8 cellular contexts compared by ENCODE assay signal in the genomic region with DNA sequence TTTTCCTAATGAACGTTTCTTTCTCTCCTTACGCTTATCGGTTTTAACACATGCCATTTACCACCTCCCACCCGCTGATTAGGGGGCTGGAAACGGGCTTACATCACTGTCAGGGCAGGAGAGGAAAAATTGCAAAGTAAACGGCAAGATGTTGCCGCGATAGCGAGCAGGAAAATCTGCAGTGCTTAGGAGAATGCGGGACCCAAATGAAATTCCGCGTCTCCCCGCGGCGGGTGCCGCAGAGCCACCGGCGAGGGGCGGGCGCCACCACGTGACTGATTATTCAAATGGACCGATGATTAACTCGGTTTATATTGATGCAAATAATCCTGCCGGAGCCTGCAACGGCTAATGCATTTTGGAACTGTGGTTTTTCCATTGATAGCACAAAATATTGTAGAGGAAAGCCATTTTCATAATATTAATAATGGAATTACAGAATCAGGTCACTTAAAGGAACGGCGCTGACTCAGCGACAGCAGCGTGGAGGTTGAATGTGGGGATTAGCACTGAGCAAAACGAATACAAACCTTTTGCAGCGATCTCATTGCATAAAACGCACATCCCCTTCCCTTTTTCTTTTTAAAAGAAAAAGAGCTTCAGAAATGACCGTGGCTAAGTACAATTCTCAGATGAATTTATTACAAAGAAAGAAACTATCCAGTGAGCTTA.
DNase-seq lines count a peak whose midpoint lies in the region; ATAC-seq and TF ChIP-seq lines count a peak whose summit lies in the region.

No MANE protein-coding gene starts in this region.

- H3K4me3 ChIP-seq in fibroblast of lung (replicated peaks in 1 of 4; ENCODE audit: control extremely low read depth in 1 of 4, insufficient read depth in 1 of 4, low read depth in 3 of 4, low read length in 4 of 4), result peak overlapping the region in 3 of 4 experiments; percentile 28 to 70 (median 36)
- H3K4me3 ChIP-seq in neuron (ENCODE audit: low read length), result peak overlapping the region; percentile 52

- CTCF ChIA-PET in activated CD8-positive, alpha-beta memory T cell treated with anti-CD3 and anti-CD28 coated beads, Interleukin-2, amount 10 ng/mL, durations not matched to agents 7 days and 5 days (lab: Charles Lee), result interaction anchor here (1.4 kb wide), 1 partner anchor 36 kb away, joined by 3 read pairs; no protein-coding TSS in a partner anchor
- CTCF ChIA-PET in T-cell (lab: Charles Lee), result no interaction called here

- H3K4me2 ChIP-seq in fibroblast of lung (ENCODE audit: extremely low read depth, insufficient read depth, low read length), result peak overlapping the region; percentile 85

- H3K9ac ChIP-seq in fibroblast of lung (ENCODE audit: insufficient read depth, low read length), result no peak overlapping the region

- ATAC-seq in activated CD8-positive, alpha-beta memory T cell treated with anti-CD3 and anti-CD28 coated beads, Interleukin-2, amount 10 ng/mL, durations not matched to agents 7 days and 5 days, result no peak
- ATAC-seq in T-cell (replicated peaks in 1 of 4) (no peak), HG02870 (IDR thresholded peaks at IDR 0.05; ENCODE audit: unreplicated experiment) (no peak)

- H2AFZ ChIP-seq in fibroblast of lung (ENCODE audit: low read length), result peak overlapping the region; percentile 26
- peak overlapping the region; percentile 87 for H2AFZ ChIP-seq in neuron (ENCODE audit: low read depth, low read length)

- H3K36me3 Mint-ChIP-seq in activated CD8-positive, alpha-beta memory T cell treated with anti-CD3 and anti-CD28 coated beads, Interleukin-2, amount 10 ng/mL, durations not matched to agents 7 days and 5 days, result no peaks in the 10 kb centered on the region
- no peaks in the 10 kb centered on the region for H3K36me3 Mint-ChIP-seq in T-cell

- DNase-seq in activated CD8-positive, alpha-beta memory T cell treated with anti-CD3 and anti-CD28 coated beads for 24 hours, result peak; percentile 59
- DNase-seq in activated CD8-positive, alpha-beta memory T cell treated with anti-CD3 and anti-CD28 coated beads, Interleukin-2, amount 10 ng/mL, durations not matched to agents 7 days and 5 days, result no peak
- DNase-seq in T-cell (peak in 3 of 34 experiments; percentile 3 to 8 (median 4)), fibroblast of lung (ENCODE audit: low read depth in 2 of 2) (peak; percentile 16 to 26), T-helper 1 cell (no peak), NAMALWA (ENCODE audit: low spot score) (no peak)

- H3K4me3 Mint-ChIP-seq in activated CD8-positive, alpha-beta memory T cell treated with anti-CD3 and anti-CD28 coated beads, Interleukin-2, amount 10 ng/mL, durations not matched to agents 7 days and 5 days, result no peak overlapping the region
- H3K4me3 Mint-ChIP-seq in T-cell, result peak overlapping the region; percentile 10 to 45 (median 44)

- H3K27me3 ChIP-seq in fibroblast of lung (ENCODE audit: control insufficient read depth, insufficient read depth, low read length) (peaks cover 4% of the 10 kb centered on the region), neuron (ENCODE audit: insufficient read depth, low read length) (peaks cover 28% of the 10 kb centered on the region)

- no peak for TF ChIP-seq CTCF in fibroblast of lung (conservative IDR thresholded peaks at IDR 0.05 in 1 of 2, IDR thresholded peaks at IDR 0.05 in 1 of 2; ENCODE audit: low read depth in 1 of 2, low read length in 2 of 2)

- POLR2A ChIA-PET in T-cell (lab: Charles Lee), result no interaction called here

- no peaks in the 10 kb centered on the region for H3K4me1 ChIP-seq in fibroblast of lung (ENCODE audit: control insufficient read depth, extremely low read depth, insufficient read depth, low read length)
- H3K4me1 ChIP-seq in neuron (ENCODE audit: insufficient read depth, low read length), result peaks cover 24% of the 10 kb centered on the region

- peaks cover 5% of the 10 kb centered on the region for H3K4me1 Mint-ChIP-seq in activated CD8-positive, alpha-beta memory T cell treated with anti-CD3 and anti-CD28 coated beads, Interleukin-2, amount 10 ng/mL, durations not matched to agents 7 days and 5 days
- peaks cover 11 to 19% (median 18%) of the 10 kb centered on the region in 3 donors for H3K4me1 Mint-ChIP-seq in T-cell

- H3K27ac Mint-ChIP-seq in activated CD8-positive, alpha-beta memory T cell treated with anti-CD3 and anti-CD28 coated beads, Interleukin-2, amount 10 ng/mL, durations not matched to agents 7 days and 5 days, result no peak overlapping the region
- peak overlapping the region in 1 of 2 donors; percentile 28 for H3K27ac Mint-ChIP-seq in T-cell

- H3K79me2 ChIP-seq in fibroblast of lung (ENCODE audit: control insufficient read depth, insufficient read depth, low read length), result no peaks in the 10 kb centered on the region

- no peak overlapping the region for H3K27ac ChIP-seq in fibroblast of lung (ENCODE audit: insufficient read depth, low read length)

- H3K27me3 Mint-ChIP-seq in activated CD8-positive, alpha-beta memory T cell treated with anti-CD3 and anti-CD28 coated beads, Interleukin-2, amount 10 ng/mL, durations not matched to agents 7 days and 5 days, result peaks cover 48% of the 10 kb centered on the region
- H3K27me3 Mint-ChIP-seq in T-cell, result peaks cover 50 to 52% of the 10 kb centered on the region in 2 donors

- no peaks in the 10 kb centered on the region for H3K9me3 Mint-ChIP-seq in activated CD8-positive, alpha-beta memory T cell treated with anti-CD3 and anti-CD28 coated beads, Interleukin-2, amount 10 ng/mL, durations not matched to agents 7 days and 5 days (ENCODE audit: low read depth)
- H3K9me3 Mint-ChIP-seq in T-cell, result no peaks in the 10 kb centered on the region

- H3K36me3 ChIP-seq in fibroblast of lung (ENCODE audit: control insufficient read depth, insufficient read depth, low read length), result no peaks in the 10 kb centered on the region
- no peaks in the 10 kb centered on the region for H3K36me3 ChIP-seq in neuron (ENCODE audit: insufficient read depth, low read length)

- H3K9me3 ChIP-seq in fibroblast of lung (ENCODE audit: control insufficient read depth, insufficient read depth, low read depth, low read length), result no peaks in the 10 kb centered on the region
- H3K9me3 ChIP-seq in neuron (ENCODE audit: low read length), result peaks cover 4% of the 10 kb centered on the region

- no peaks in the 10 kb centered on the region for H4K20me1 ChIP-seq in fibroblast of lung (ENCODE audit: control insufficient read depth, extremely low read depth, insufficient read depth, low read length)

Comparison
In these comparisons a context has a peak if more than half of its experiments do, and no peak if none do; other contexts are left out.
1. DNase-seq: peak in activated CD8-positive, alpha-beta memory T cell treated with anti-CD3 and anti-CD28 coated beads for 24 hours (single experiment) and fibroblast of lung (2 of 2); none in activated CD8-positive, alpha-beta memory T cell treated with anti-CD3 and anti-CD28 coated beads, Interleukin-2, amount 10 ng/mL, durations not matched to agents 7 days and 5 days (single experiment), T-helper 1 cell (0 of 5) and NAMALWA (single experiment).